Comparison of ENCODE assay signal across 10 cellular contexts in genomic region chr4:103306870-103307345, GRCh38.
A peak's percentile ranks its signal among the peaks of the same experiment; 100 is the strongest.
DNase-seq lines count a peak whose midpoint lies in the region; ATAC-seq and TF ChIP-seq lines count a peak whose summit lies in the region.
"Had no signal": no experiment of that assay in that cellular context is flagged by ENCODE, and none has a peak within 500 bp of the region (broad histone marks: within the 10 kb centered on the region; RNA-seq: fewer than 3 reads in every experiment).

No MANE protein-coding gene starts in this region.

- H3K4me1 ChIP-seq in left lung: no peaks in the 10 kb centered on the region
- peaks cover 3% of the 10 kb centered on the region for H3K4me1 ChIP-seq in smooth muscle cell (ENCODE audit: low read depth)
- H3K4me1 ChIP-seq: vagina had no signal

- no peak overlapping the region for H3K4me3 ChIP-seq in left lung
- peak overlapping the region; percentile 31 for H3K4me3 ChIP-seq in smooth muscle cell
- no peak overlapping the region for H3K4me3 ChIP-seq in coronary artery
- H3K4me3 ChIP-seq: vagina had no signal

- no peaks in the 10 kb centered on the region for H3F3A ChIP-seq in smooth muscle cell (ENCODE audit: low read depth)

- 30% methylated on average over 7 of the region's 7 CpGs for WGBS in smooth muscle cell (ENCODE audit: low lambda C conversion rate)

- H4K20me1 ChIP-seq in smooth muscle cell (ENCODE audit: low read depth): no peaks in the 10 kb centered on the region

- H3K4me3 Mint-ChIP-seq in activated naive CD4-positive, alpha-beta T cell treated with anti-CD3 and anti-CD28 coated beads for 36 hours: no peak overlapping the region

- H3K27ac ChIP-seq in left lung: no peak overlapping the region
- H3K27ac ChIP-seq in smooth muscle cell (ENCODE audit: low read depth): no peak overlapping the region
- H3K27ac ChIP-seq in coronary artery: no peak overlapping the region
- H3K27ac ChIP-seq: vagina had no signal

- no peak overlapping the region for H3K27ac Mint-ChIP-seq in activated naive CD4-positive, alpha-beta T cell treated with anti-CD3 and anti-CD28 coated beads for 36 hours

- no peaks in the 10 kb centered on the region for H3K4me1 Mint-ChIP-seq in activated naive CD4-positive, alpha-beta T cell treated with anti-CD3 and anti-CD28 coated beads for 36 hours (ENCODE audit: low read depth)

- DNase-seq in HT-29 (ENCODE audit: low spot score): peak; percentile 83
- peak in 50 of 58 donors; percentile 2 to 87 (median 59) for DNase-seq in anterior cingulate cortex (lab: John Stamatoyannopoulos, UW)
- DNase-seq in left lung: peak; percentile 35 to 58
- peak; percentile 8 for DNase-seq in smooth muscle cell (lab: John Stamatoyannopoulos, UW; ENCODE audit: unreplicated experiment)
- DNase-seq in activated CD4-positive, alpha-beta T cell treated with anti-CD3 and anti-CD28 coated beads, Interleukin-2, amount 50 U/mL, for 4 hours: no peak
- DNase-seq in coronary artery (ENCODE audit: low spot score): no peak
- no peak for DNase-seq in AG08395 (ENCODE audit: low spot score)
- DNase-seq in activated naive CD4-positive, alpha-beta T cell treated with anti-CD3 and anti-CD28 coated beads for 36 hours: no peak
- DNase-seq: stimulated activated CD4-positive, alpha-beta T cell treated with anti-CD3 and anti-CD28 coated beads, Interleukin-1b, Interleukin-23, amount 100 ng/mL, for 48 hours had no signal

- H3K36me3 Mint-ChIP-seq in activated naive CD4-positive, alpha-beta T cell treated with anti-CD3 and anti-CD28 coated beads for 36 hours (ENCODE audit: low read depth): no peaks in the 10 kb centered on the region

- TF ChIP-seq CTCF in left lung (IDR thresholded peaks at IDR 0.05) (no peak), smooth muscle cell (IDR thresholded peaks at IDR 0.05; ENCODE audit: borderline replicate concordance, insufficient read depth, poor library complexity, severe bottlenecking) (no peak), coronary artery (IDR thresholded peaks at IDR 0.05) (no peak)

- intact Hi-C loops in left lung (cut with DNase I): no loop called here
- intact Hi-C loops in activated naive CD4-positive, alpha-beta T cell treated with anti-CD3 and anti-CD28 coated beads for 36 hours (cut with micrococcal nuclease): no loop called here

- H3K9me3 Mint-ChIP-seq in activated naive CD4-positive, alpha-beta T cell treated with anti-CD3 and anti-CD28 coated beads for 36 hours: peaks cover 6% of the 10 kb centered on the region

- H3K4me2 ChIP-seq in smooth muscle cell: peak overlapping the region; percentile 78

- peak; percentile 93 for ATAC-seq in left lung

- no peaks in the 10 kb centered on the region for H3K27me3 ChIP-seq in left lung
- H3K27me3 ChIP-seq in smooth muscle cell (ENCODE audit: low read depth): no peaks in the 10 kb centered on the region
- H3K27me3 ChIP-seq: vagina had no signal

- no peaks in the 10 kb centered on the region for H3K36me3 ChIP-seq in left lung
- no peaks in the 10 kb centered on the region for H3K36me3 ChIP-seq in smooth muscle cell (ENCODE audit: low read depth)
- H3K36me3 ChIP-seq: vagina had no signal

- CTCF ChIA-PET in activated naive CD4-positive, alpha-beta T cell treated with anti-CD3 and anti-CD28 coated beads for 36 hours (lab: Charles Lee): interaction anchor here (1.2 kb wide), 1 partner anchor 18 kb away, joined by 3 read pairs; no protein-coding TSS in a partner anchor

- H3K9ac ChIP-seq in smooth muscle cell (ENCODE audit: low read depth): peak overlapping the region; percentile 27

- peaks cover 5% of the 10 kb centered on the region for H3K27me3 Mint-ChIP-seq in activated naive CD4-positive, alpha-beta T cell treated with anti-CD3 and anti-CD28 coated beads for 36 hours (ENCODE audit: low read depth)

- H3K9me3 ChIP-seq in left lung (peaks cover 0 to 4% of the 10 kb centered on the region in 2 donors), smooth muscle cell (replicated peaks; ENCODE audit: low read depth) (no peaks in the 10 kb centered on the region)
- H3K9me3 ChIP-seq: vagina had no signal

- peak overlapping the region; percentile 90 for H2AFZ ChIP-seq in smooth muscle cell (ENCODE audit: low read depth)

- H3K79me2 ChIP-seq in smooth muscle cell (ENCODE audit: low read depth): no peaks in the 10 kb centered on the region

Comparison
In these comparisons a context has a peak if more than half of its experiments do, and no peak if none do; other contexts are left out.
1. DNase-seq: peak in HT-29 (single experiment), anterior cingulate cortex (50 of 58), left lung (2 of 2) and smooth muscle cell (single experiment); none in activated CD4-positive, alpha-beta T cell treated with anti-CD3 and anti-CD28 coated beads, Interleukin-2, amount 50 U/mL, for 4 hours (0 of 2), coronary artery (single experiment), AG08395 (single experiment) and activated naive CD4-positive, alpha-beta T cell treated with anti-CD3 and anti-CD28 coated beads for 36 hours (single experiment).